Comparison of ENCODE assay signal across 1 cellular context in the genomic region with DNA sequence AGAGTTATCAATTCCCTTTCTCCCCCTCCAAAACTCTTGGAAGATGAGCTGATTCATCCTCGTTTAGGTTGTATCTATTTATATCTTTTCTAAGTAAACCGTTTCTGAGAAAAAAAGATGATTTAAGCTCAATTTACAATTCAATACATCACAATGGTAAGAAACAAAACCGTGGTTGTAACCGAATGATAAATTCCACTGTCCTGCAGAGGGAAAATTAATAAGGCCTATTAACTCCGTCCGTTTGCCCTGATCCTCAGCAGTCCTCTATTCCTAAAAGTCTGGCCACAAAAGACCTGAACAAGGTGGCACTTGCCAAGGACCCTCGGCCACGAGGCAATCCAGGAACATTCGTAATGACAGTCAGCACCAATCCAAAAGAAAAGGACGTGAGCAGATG.
TF ChIP-seq lines count a peak whose summit lies in the region.

No MANE protein-coding gene starts in this region.

TF ChIP-seq in IMR-90, 13 proteins besides CTCF, POLR2A, EP300 and RAD21 (continued from another document):
- TF ChIP-seq NFE2L2 (IDR thresholded peaks at IDR 0.05; ENCODE audit: low read depth, low read length) (no peak), BHLHE40 (IDR thresholded peaks at IDR 0.05; ENCODE audit: low read depth, low read length) (no peak), CHD1 (IDR thresholded peaks at IDR 0.05; ENCODE audit: low read depth, low read length) (no peak), MXI1 (IDR thresholded peaks at IDR 0.05; ENCODE audit: borderline replicate concordance, low read depth, low read length) (no peak), USF2 (IDR thresholded peaks at IDR 0.05; ENCODE audit: low read depth, low read length) (no peak), RFX5 (IDR thresholded peaks at IDR 0.05; ENCODE audit: low read depth, low read length) (no peak), SMC3 (IDR thresholded peaks at IDR 0.05; ENCODE audit: low read depth, low read length) (no peak), MAFK (IDR thresholded peaks at IDR 0.05; ENCODE audit: low read depth, low read length) (no peak)
TF ChIP-seq in IMR-90: peak in this region for 0.
